In the genomic region with DNA sequence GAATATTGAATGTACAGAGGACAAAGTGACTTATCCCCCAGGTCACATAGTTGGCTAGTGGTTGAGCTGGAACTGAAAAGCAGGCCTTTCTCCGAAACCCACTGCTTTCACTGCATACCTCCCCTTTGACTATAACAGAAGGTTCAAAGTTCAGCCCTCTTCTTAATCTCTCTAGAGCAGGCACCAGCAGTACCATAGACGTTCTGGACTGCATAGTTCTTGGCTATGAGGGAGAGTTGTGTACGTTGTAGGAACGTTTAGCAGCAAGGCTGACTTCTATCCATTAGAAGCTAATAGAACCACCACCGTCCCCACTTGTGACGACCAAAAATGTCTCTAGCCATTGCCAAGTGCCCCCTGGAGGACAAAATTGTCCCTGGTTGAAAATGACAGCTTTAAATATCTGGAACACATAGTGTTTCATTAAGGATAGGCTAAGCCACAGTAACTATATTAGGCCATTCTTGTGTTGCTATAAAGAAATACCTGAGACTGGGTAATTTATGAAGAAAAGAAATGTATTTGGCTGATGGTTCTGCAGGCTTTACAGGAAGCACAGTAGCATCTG, we compare ENCODE assay signal across 11 cellular contexts.
DNase-seq lines count a peak whose midpoint lies in the region; ATAC-seq, FAIRE-seq and TF ChIP-seq lines count a peak whose summit lies in the region.
"Had no signal": no experiment of that assay in that cellular context is flagged by ENCODE, and none has a peak within 500 bp of the region (broad histone marks: within the 10 kb centered on the region; RNA-seq: fewer than 3 reads in every experiment).

No MANE protein-coding gene starts in this region.

- H3K27me3 Mint-ChIP-seq in CD14-positive monocyte (ENCODE audit: low read depth in 3 of 3): peaks cover 3 to 12% (median 8%) of the 10 kb centered on the region in 3 donors

- H3K9me3 Mint-ChIP-seq in CD14-positive monocyte: no peaks in the 10 kb centered on the region
- H3K9me3 Mint-ChIP-seq: activated T-cell treated with anti-CD3 and anti-CD28 coated beads, Interleukin-2, amount 50 U/mL, for 72 hours had no signal

- intact Hi-C loops in CD14-positive monocyte (cut with micrococcal nuclease): no loop called here

- FAIRE-seq in GM18507 (lab: Jason Lieb, UNC): peak; percentile 65

- H3K4me1 Mint-ChIP-seq in CD14-positive monocyte: no peaks in the 10 kb centered on the region

- peak; percentile 52 for TF ChIP-seq CTCF in CD14-positive monocyte (IDR thresholded peaks at IDR 0.05)
- TF ChIP-seq CTCF in VCaP (conservative IDR thresholded peaks at IDR 0.05): peak; percentile 23; the same call in 1 of the 2 replicates

- peak; percentile 70 for ATAC-seq in left lobe of liver
- no peak for ATAC-seq in HG02610 (IDR thresholded peaks at IDR 0.05; ENCODE audit: unreplicated experiment)
- ATAC-seq: activated T-cell treated with anti-CD3 and anti-CD28 coated beads, Interleukin-2, amount 50 U/mL, for 72 hours; left cardiac atrium had no signal

- DNase-seq in CD14-positive monocyte (ENCODE audit: low spot score): no peak
- DNase-seq in GM18507 (ENCODE audit: extremely low spot score, insufficient read length, low read depth): no peak
- DNase-seq in left lobe of liver (ENCODE audit: low spot score): no peak
- no peak for DNase-seq in NK-92 treated with Interleukin-12 subunit alpha and Interleukin-12 subunit beta, amount 100 ng/mL, for 24 hours (lab: John Stamatoyannopoulos, UW)
- DNase-seq in activated gamma-delta T cell (lab: John Stamatoyannopoulos, UW): no peak
- DNase-seq in putamen (ENCODE audit: low spot score): no peak
- DNase-seq: left cardiac atrium, NCI-H2081 had no signal

- no peak overlapping the region for H3K27ac ChIP-seq in VCaP

- H3K36me3 Mint-ChIP-seq in CD14-positive monocyte: no peaks in the 10 kb centered on the region

- H3K4me3 Mint-ChIP-seq in CD14-positive monocyte: no peak overlapping the region
- H3K4me3 Mint-ChIP-seq: activated T-cell treated with anti-CD3 and anti-CD28 coated beads, Interleukin-2, amount 50 U/mL, for 72 hours had no signal

- no peak overlapping the region for H3K27ac Mint-ChIP-seq in CD14-positive monocyte
- H3K27ac Mint-ChIP-seq: activated T-cell treated with anti-CD3 and anti-CD28 coated beads, Interleukin-2, amount 50 U/mL, for 72 hours had no signal
